2 cellular contexts compared by ENCODE assay signal in genomic region chr9:131012396-131012917, GRCh38.
TF ChIP-seq lines count a peak whose summit lies in the region.

No MANE protein-coding gene starts in this region.

TF ChIP-seq in IMR-90, 13 proteins besides CTCF, POLR2A, EP300 and RAD21:
- TF ChIP-seq BHLHE40 (IDR thresholded peaks at IDR 0.05; ENCODE audit: low read depth, low read length), result no peak
- TF ChIP-seq MXI1 (IDR thresholded peaks at IDR 0.05; ENCODE audit: borderline replicate concordance, low read depth, low read length), result no peak
TF ChIP-seq in IMR-90: peak in this region for 0.

TF ChIP-seq in liver, 16 proteins besides CTCF, POLR2A, EP300 and RAD21:
- TF ChIP-seq EGR1 (IDR thresholded peaks at IDR 0.05; ENCODE audit: low read depth in 2 of 2), result no peak
- peak; percentile 60 for TF ChIP-seq NR2F2 (IDR thresholded peaks at IDR 0.05)
